8 cellular contexts compared by ENCODE assay signal in genomic region chr15:45521596-45522167, GRCh38. TPM values are rescaled to one million over a fixed set of nuclear protein-coding genes. Genes with fewer than 3 reads are reported as not detected.
DNase-seq lines count a peak whose midpoint lies in the region; ATAC-seq and TF ChIP-seq lines count a peak whose summit lies in the region.

No MANE protein-coding gene starts in this region.

- H3K9ac ChIP-seq in endocrine pancreas (ENCODE audit: control insufficient read depth, insufficient read depth, low read length), result peak overlapping the region; percentile 97

- intact Hi-C loops in posterior vena cava (cut with DNase I), result loop anchor here (10.0 kb wide), 1 partner anchor 93 kb away; no protein-coding TSS in a partner anchor

- H3K9me3 ChIP-seq in SJSA1 (replicated peaks), result no peaks in the 10 kb centered on the region
- H3K9me3 ChIP-seq in endocrine pancreas (ENCODE audit: control insufficient read depth, low read length), result no peaks in the 10 kb centered on the region

- H3K4me1 Mint-ChIP-seq in naive thymus-derived CD8-positive, alpha-beta T cell, result peaks cover 25 to 44% (median 40%) of the 10 kb centered on the region in 4 donors

- TF ChIP-seq CTCF in GM10248 (IDR thresholded peaks at IDR 0.05; ENCODE audit: control extremely low read depth, extremely low read depth, low read depth, missing control alignments), result no peak

- no peak overlapping the region for H3K27ac ChIP-seq in SJSA1

- no peaks in the 10 kb centered on the region for H3K27me3 Mint-ChIP-seq in naive thymus-derived CD8-positive, alpha-beta T cell

- no peaks in the 10 kb centered on the region for H3K9me3 Mint-ChIP-seq in naive thymus-derived CD8-positive, alpha-beta T cell

- POLR2A ChIA-PET in GM10248 (lab: Yijun Ruan, JAX) (no interaction called here), HEK293T (lab: Yijun Ruan, JAX) (interaction anchor here (1.0 kb wide), 1 partner anchor 65 kb away, joined by 3 read pairs; the partner anchor contains the start of gene BLOC1S6)
- POLR2A ChIA-PET in naive thymus-derived CD8-positive, alpha-beta T cell (lab: Charles Lee), result interaction anchor here (4.5 kb wide), 1 partner anchor 65 kb away, joined by 25 read pairs; the partner anchor contains the start of gene BLOC1S6

- H3K4me3 ChIP-seq in SJSA1 (peak overlapping the region; percentile 79), endocrine pancreas (ENCODE audit: control insufficient read depth, insufficient read depth, low read length) (peak overlapping the region; percentile 95)

- peaks cover 5 to 14% (median 5%) of the 10 kb centered on the region in 3 donors for H3K36me3 Mint-ChIP-seq in naive thymus-derived CD8-positive, alpha-beta T cell

- H3K27ac Mint-ChIP-seq in naive thymus-derived CD8-positive, alpha-beta T cell, result peak overlapping the region; percentile 82 to 91 (median 89)

- H3K27me3 ChIP-seq in SJSA1 (replicated peaks) (no peaks in the 10 kb centered on the region; the same call in 1 of the 2 replicates), endocrine pancreas (ENCODE audit: control insufficient read depth, insufficient read depth, low read length) (no peaks in the 10 kb centered on the region)

- CTCF ChIA-PET in GM10248 (lab: Yijun Ruan, JAX), result interaction anchor here (0.9 to 1.2 kb wide), 3 partner anchors 9 to 92 kb away, joined by 3 to 5 read pairs (median 4); no protein-coding TSS in a partner anchor
- CTCF ChIA-PET in HEK293T (lab: Yijun Ruan, JAX), result interaction anchor here (0.6 kb wide), 1 partner anchor 40 kb away, joined by 4 read pairs; no protein-coding TSS in a partner anchor

- H3K4me1 ChIP-seq in SJSA1 (replicated peaks) (peaks cover 5% of the 10 kb centered on the region; the same call in 1 of the 2 replicates), endocrine pancreas (ENCODE audit: control insufficient read depth, insufficient read depth, low read length) (peaks cover 11% of the 10 kb centered on the region)

- DNase-seq in GM10248 (ENCODE audit: extremely low spot score) (peak; percentile 38), HEK293T (ENCODE audit: extremely low spot score) (peak; percentile 6), SJSA1 (ENCODE audit: low read depth in 1 of 2, low spot score in 2 of 2) (no peak), posterior vena cava (ENCODE audit: low spot score) (no peak), RKO (ENCODE audit: low spot score) (no peak)
- DNase-seq in naive thymus-derived CD8-positive, alpha-beta T cell, result peak in 5 of 10 donors; percentile 5 to 35 (median 23)
- DNase-seq in activated CD4-positive, CD25-positive, alpha-beta regulatory T cell (lab: John Stamatoyannopoulos, UW), result no peak

- peak; percentile 5 to 20 for ATAC-seq in naive thymus-derived CD8-positive, alpha-beta T cell

- H3K4me3 Mint-ChIP-seq in naive thymus-derived CD8-positive, alpha-beta T cell, result peak overlapping the region; percentile 91 to 99 (median 94)

- H3K36me3 ChIP-seq in SJSA1, result no peaks in the 10 kb centered on the region
- H3K36me3 ChIP-seq in endocrine pancreas (ENCODE audit: control insufficient read depth, insufficient read depth, low read length), result no peaks in the 10 kb centered on the region

TF ChIP-seq in HEK293T, 16 proteins besides CTCF, POLR2A, EP300 and RAD21:
- TF ChIP-seq NFRKB (IDR thresholded peaks at IDR 0.05) (no peak), FOXA1 (IDR thresholded peaks at IDR 0.05) (no peak), L3MBTL2 (conservative IDR thresholded peaks at IDR 0.05) (no peak), HDGF (IDR thresholded peaks at IDR 0.05; ENCODE audit: borderline replicate concordance) (no peak), ZNF384 (IDR thresholded peaks at IDR 0.05) (no peak), FOXM1 (IDR thresholded peaks at IDR 0.05; ENCODE audit: borderline replicate concordance) (no peak), PKNOX1 (IDR thresholded peaks at IDR 0.05) (no peak), SUZ12 (IDR thresholded peaks at IDR 0.05) (no peak), ELF4 (IDR thresholded peaks at IDR 0.05) (no peak), CTBP1 (IDR thresholded peaks at IDR 0.05; ENCODE audit: borderline replicate concordance) (no peak), TARDBP (IDR thresholded peaks at IDR 0.05) (no peak), BHLHE40 (IDR thresholded peaks at IDR 0.05; ENCODE audit: borderline replicate concordance) (no peak), SP1 (IDR thresholded peaks at IDR 0.05) (no peak), LEF1 (IDR thresholded peaks at IDR 0.05; ENCODE audit: borderline replicate concordance) (no peak), ARNT (IDR thresholded peaks at IDR 0.05) (no peak), FOXK2 (IDR thresholded peaks at IDR 0.05) (no peak)

RNA-seq across cellular contexts. Expression of gene SLC30A4, which starts 0.9 kb away (rescaled TPM):
- total RNA-seq in SJSA1 (2014; rRNA removed; shearing (Covaris generic)), result 3.7 and 5.8 TPM in 2 replicates
- 1 to 10 TPM; 6.4 to 6.7 TPM for total RNA-seq in naive thymus-derived CD8-positive, alpha-beta T cell
- 1 to 10 TPM; 1.9 to 2.9 (median 2.4) TPM for polyA plus RNA-seq in naive thymus-derived CD8-positive, alpha-beta T cell
- 10 to 100 TPM in 1 of 2 donors, 1 to 10 TPM in 1; 9.2 to 11.3 TPM for total RNA-seq in posterior vena cava

Comparison
In these comparisons a context has a peak if more than half of its experiments do, and no peak if none do; other contexts are left out.
1. DNase-seq: peak in GM10248 (single experiment) and HEK293T (single experiment); none in SJSA1 (0 of 2), activated CD4-positive, CD25-positive, alpha-beta regulatory T cell (0 of 4), posterior vena cava (single experiment) and RKO (single experiment).